1 cellular context compared by ENCODE assay signal in genomic region chr19:4543856-4544647, GRCh38.
TF ChIP-seq lines count a peak whose summit lies in the region.

No MANE protein-coding gene starts in this region.

TF ChIP-seq in K562, 482 proteins besides CTCF, POLR2A, EP300 and RAD21:
- no peak for TF ChIP-seq ZNF778 (CRISPR knock-in tag; IDR thresholded peaks at IDR 0.05)
- no peak for TF ChIP-seq RFX5 (IDR thresholded peaks at IDR 0.05; ENCODE audit: low read depth, low read length)
- TF ChIP-seq DMBX1 (CRISPR knock-in tag; IDR thresholded peaks at IDR 0.05; ENCODE audit: borderline replicate concordance): no peak
- TF ChIP-seq NCOA2 (IDR thresholded peaks at IDR 0.05; ENCODE audit: partially characterized antibody in 2 of 2): no peak
- no peak for TF ChIP-seq ZNF311 (CRISPR knock-in tag; IDR thresholded peaks at IDR 0.05)
- TF ChIP-seq ZNF586 (CRISPR knock-in tag; conservative IDR thresholded peaks at IDR 0.05): no peak
- TF ChIP-seq CEBPB (tag; IDR thresholded peaks at IDR 0.05): no peak
- peak; percentile 29; the same call in 1 of the 2 replicates for TF ChIP-seq ZBTB7A (IDR thresholded peaks at IDR 0.05; ENCODE audit: borderline replicate concordance, control insufficient read depth, low read depth, low read length)
- no peak for TF ChIP-seq NFIC (IDR thresholded peaks at IDR 0.05)
- no peak for TF ChIP-seq ZBTB8A (IDR thresholded peaks at IDR 0.05; ENCODE audit: partially characterized antibody)
- no peak for TF ChIP-seq PTRF (tag; IDR thresholded peaks at IDR 0.05)
- TF ChIP-seq, protein P1, sequence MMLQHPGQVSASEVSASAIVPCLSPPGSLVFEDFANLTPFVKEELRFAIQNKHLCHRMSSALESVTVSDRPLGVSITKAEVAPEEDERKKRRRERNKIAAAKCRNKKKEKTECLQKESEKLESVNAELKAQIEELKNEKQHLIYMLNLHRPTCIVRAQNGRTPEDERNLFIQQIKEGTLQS (IDR thresholded peaks at IDR 0.05): no peak
- TF ChIP-seq, protein P1 (CRISPR knock-in tag; conservative IDR thresholded peaks at IDR 0.05): no peak
- TF ChIP-seq, protein P2, sequence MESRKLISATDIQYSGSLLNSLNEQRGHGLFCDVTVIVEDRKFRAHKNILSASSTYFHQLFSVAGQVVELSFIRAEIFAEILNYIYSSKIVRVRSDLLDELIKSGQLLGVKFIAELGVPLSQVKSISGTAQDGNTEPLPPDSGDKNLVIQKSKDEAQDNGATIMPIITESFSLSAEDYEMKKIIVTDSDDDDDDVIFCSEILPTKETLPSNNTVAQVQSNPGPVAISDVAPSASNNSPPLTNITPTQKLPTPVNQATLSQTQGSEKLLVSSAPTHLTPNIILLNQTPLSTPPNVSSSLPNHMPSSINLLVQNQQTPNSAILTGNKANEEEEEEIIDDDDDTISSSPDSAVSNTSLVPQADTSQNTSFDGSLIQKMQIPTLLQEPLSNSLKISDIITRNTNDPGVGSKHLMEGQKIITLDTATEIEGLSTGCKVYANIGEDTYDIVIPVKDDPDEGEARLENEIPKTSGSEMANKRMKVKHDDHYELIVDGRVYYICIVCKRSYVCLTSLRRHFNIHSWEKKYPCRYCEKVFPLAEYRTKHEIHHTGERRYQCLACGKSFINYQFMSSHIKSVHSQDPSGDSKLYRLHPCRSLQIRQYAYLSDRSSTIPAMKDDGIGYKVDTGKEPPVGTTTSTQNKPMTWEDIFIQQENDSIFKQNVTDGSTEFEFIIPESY (CRISPR knock-in tag; IDR thresholded peaks at IDR 0.05): peak; percentile 81
- TF ChIP-seq THRB (CRISPR knock-in tag; conservative IDR thresholded peaks at IDR 0.05): no peak
- TF ChIP-seq ZNF639 (CRISPR knock-in tag; conservative IDR thresholded peaks at IDR 0.05 in 1 of 2, IDR thresholded peaks at IDR 0.05 in 1 of 2): no peak
- no peak for TF ChIP-seq NR0B1 (IDR thresholded peaks at IDR 0.05; ENCODE audit: partially characterized antibody)
TF ChIP-seq in K562: peak in this region for 2.
